ENCODE assay signal across 15 cellular contexts in genomic region chr3:31341130-31341529, GRCh38.
DNase-seq lines count a peak whose midpoint lies in the region; ATAC-seq and TF ChIP-seq lines count a peak whose summit lies in the region.
"Had no signal": no experiment of that assay in that cellular context is flagged by ENCODE, and none has a peak within 500 bp of the region (broad histone marks: within the 10 kb centered on the region; RNA-seq: fewer than 3 reads in every experiment).

No MANE protein-coding gene starts in this region.

- no peaks in the 10 kb centered on the region for H3K36me3 ChIP-seq in mammary epithelial cell (ENCODE audit: insufficient read depth, low read length)
- H3K36me3 ChIP-seq in WERI-Rb-1: no peaks in the 10 kb centered on the region

- POLR2A ChIA-PET in MCF 10A (lab: Yijun Ruan, JAX): interaction anchor here (0.6 kb wide), 1 partner anchor 191 kb away, joined by 3 read pairs; the partner anchor contains the start of gene STT3B

- H3K36me3 Mint-ChIP-seq in MCF 10A (ENCODE audit: insufficient read depth, unreplicated experiment): no peaks in the 10 kb centered on the region
- H3K36me3 Mint-ChIP-seq in activated CD8-positive, alpha-beta memory T cell treated with anti-CD3 and anti-CD28 coated beads, Interleukin-2, amount 10 ng/mL, durations not matched to agents 7 days and 5 days: no peaks in the 10 kb centered on the region
- H3K36me3 Mint-ChIP-seq: type B pancreatic cell had no signal

- H3K27ac Mint-ChIP-seq in MCF 10A (ENCODE audit: low read depth, unreplicated experiment): no peak overlapping the region
- no peak overlapping the region for H3K27ac Mint-ChIP-seq in activated CD8-positive, alpha-beta memory T cell treated with anti-CD3 and anti-CD28 coated beads, Interleukin-2, amount 10 ng/mL, durations not matched to agents 7 days and 5 days
- H3K27ac Mint-ChIP-seq: activated naive CD8-positive, alpha-beta T cell treated with anti-CD3 and anti-CD28 coated beads, Interleukin-2, amount 50 U/mL, for 24 hours had no signal

- no peak overlapping the region for H3K4me3 Mint-ChIP-seq in MCF 10A (ENCODE audit: unreplicated experiment)
- H3K4me3 Mint-ChIP-seq in activated CD8-positive, alpha-beta memory T cell treated with anti-CD3 and anti-CD28 coated beads, Interleukin-2, amount 10 ng/mL, durations not matched to agents 7 days and 5 days: no peak overlapping the region
- H3K4me3 Mint-ChIP-seq: activated naive CD8-positive, alpha-beta T cell treated with anti-CD3 and anti-CD28 coated beads, Interleukin-2, amount 50 U/mL, for 24 hours; type B pancreatic cell had no signal

- TF ChIP-seq CTCF in MCF 10A (IDR thresholded peaks at IDR 0.05; ENCODE audit: unreplicated experiment): no peak
- TF ChIP-seq CTCF in mammary epithelial cell (conservative IDR thresholded peaks at IDR 0.05 in 1 of 2, IDR thresholded peaks at IDR 0.05 in 1 of 2; ENCODE audit: extremely low read depth in 1 of 2, insufficient read depth in 1 of 2, low read depth in 1 of 2, low read length in 2 of 2): peak in 1 of 2 donors; percentile 22
- TF ChIP-seq CTCF in WERI-Rb-1 (IDR thresholded peaks at IDR 0.05; ENCODE audit: low read depth, low read length): peak; percentile 39; the same call in 1 of the 2 replicates

- H4K20me1 ChIP-seq in mammary epithelial cell (ENCODE audit: insufficient read depth, low read length): no peaks in the 10 kb centered on the region

- H3K27me3 ChIP-seq in mammary epithelial cell (ENCODE audit: insufficient read depth, low read length): no peaks in the 10 kb centered on the region
- no peaks in the 10 kb centered on the region for H3K27me3 ChIP-seq in WERI-Rb-1 (ENCODE audit: insufficient read depth, low read depth, severe bottlenecking)

- DNase-seq in MCF 10A (ENCODE audit: unreplicated experiment) (peak; percentile 17), mammary epithelial cell (no peak), WERI-Rb-1 (peak; percentile 21), islet precursor cell (peak; percentile 64)
- no peak for DNase-seq in activated CD8-positive, alpha-beta memory T cell treated with anti-CD3 and anti-CD28 coated beads, Interleukin-2, amount 10 ng/mL, durations not matched to agents 7 days and 5 days
- DNase-seq: activated naive CD8-positive, alpha-beta T cell treated with anti-CD3 and anti-CD28 coated beads, Interleukin-2, amount 50 U/mL, for 24 hours; cortex of kidney; left colon; MV-4-11; NCI-H226; RPMI8226 had no signal

- no peak overlapping the region for H2AFZ ChIP-seq in mammary epithelial cell (ENCODE audit: low read depth, low read length)

- no peaks in the 10 kb centered on the region for H3K4me1 ChIP-seq in mammary epithelial cell (ENCODE audit: insufficient read depth, low read length)

- no peak overlapping the region for H3K4me2 ChIP-seq in mammary epithelial cell (ENCODE audit: insufficient read depth, low read depth, low read length)

- peaks cover under 1% of the 10 kb centered on the region for H3K27me3 Mint-ChIP-seq in MCF 10A (ENCODE audit: insufficient read depth, unreplicated experiment)
- no peaks in the 10 kb centered on the region for H3K27me3 Mint-ChIP-seq in activated CD8-positive, alpha-beta memory T cell treated with anti-CD3 and anti-CD28 coated beads, Interleukin-2, amount 10 ng/mL, durations not matched to agents 7 days and 5 days
- H3K27me3 Mint-ChIP-seq: activated naive CD8-positive, alpha-beta T cell treated with anti-CD3 and anti-CD28 coated beads, Interleukin-2, amount 50 U/mL, for 24 hours; type B pancreatic cell had no signal

- H3K4me1 Mint-ChIP-seq in MCF 10A (ENCODE audit: insufficient read depth, unreplicated experiment): no peaks in the 10 kb centered on the region
- no peaks in the 10 kb centered on the region for H3K4me1 Mint-ChIP-seq in activated CD8-positive, alpha-beta memory T cell treated with anti-CD3 and anti-CD28 coated beads, Interleukin-2, amount 10 ng/mL, durations not matched to agents 7 days and 5 days
- H3K4me1 Mint-ChIP-seq: activated naive CD8-positive, alpha-beta T cell treated with anti-CD3 and anti-CD28 coated beads, Interleukin-2, amount 50 U/mL, for 24 hours had no signal

- no TSS peak for BruUV-seq in MCF 10A (replicated peaks; lab: Mats Ljungman, UMichigan)
- BruUV-seq in mammary epithelial cell (replicated peaks; lab: Mats Ljungman, UMichigan): no TSS peak

- dilution Hi-C loops in mammary epithelial cell (cut with HindIII; ENCODE audit: low sequenced_read_pairs): no loop called here

- intact Hi-C loops in MCF 10A (cut with micrococcal nuclease): no loop called here
- intact Hi-C loops in mammary epithelial cell (cut with micrococcal nuclease): loop anchor here (1.0 kb wide), 1 partner anchor 107 kb away; no protein-coding TSS in a partner anchor

- H3K27ac ChIP-seq in mammary epithelial cell (ENCODE audit: insufficient read depth, low read depth, low read length): no peak overlapping the region
- no peak overlapping the region for H3K27ac ChIP-seq in WERI-Rb-1

- in situ Hi-C loops in mammary epithelial cell (cut with MboI; ENCODE audit: low sequenced_read_pairs in 2 of 2): no loop called here

- WGBS in mammary epithelial cell (ENCODE audit: low coverage, missing lambda C conversion rate): 100% methylated on average over 1 of the region's 2 CpGs

- H3K9me3 Mint-ChIP-seq in MCF 10A (ENCODE audit: unreplicated experiment): peaks cover 8% of the 10 kb centered on the region
- peaks cover 7% of the 10 kb centered on the region for H3K9me3 Mint-ChIP-seq in activated CD8-positive, alpha-beta memory T cell treated with anti-CD3 and anti-CD28 coated beads, Interleukin-2, amount 10 ng/mL, durations not matched to agents 7 days and 5 days (ENCODE audit: low read depth)

- no peaks in the 10 kb centered on the region for H3K79me2 ChIP-seq in mammary epithelial cell (ENCODE audit: insufficient read depth, low read length)

- H3K9me3 ChIP-seq in mammary epithelial cell (replicated peaks; ENCODE audit: insufficient read depth, low read length) (no peaks in the 10 kb centered on the region), WERI-Rb-1 (ENCODE audit: severe bottlenecking) (no peaks in the 10 kb centered on the region)

- no peak overlapping the region for H3K4me3 ChIP-seq in mammary epithelial cell (replicated peaks in 1 of 3; ENCODE audit: insufficient read depth in 1 of 3, low read depth in 2 of 3, low read length in 3 of 3)
- H3K4me3 ChIP-seq in WERI-Rb-1 (ENCODE audit: low read depth, low read length): no peak overlapping the region

- CTCF ChIA-PET in MCF 10A (lab: Yijun Ruan, JAX): interaction anchor here (0.7 kb wide), 1 partner anchor 12 kb away, joined by 3 read pairs; no protein-coding TSS in a partner anchor
- CTCF ChIA-PET in mammary epithelial cell (lab: Charles Lee; ENCODE audit: low non-redundant PET): no interaction called here
- CTCF ChIA-PET in activated CD8-positive, alpha-beta memory T cell treated with anti-CD3 and anti-CD28 coated beads, Interleukin-2, amount 10 ng/mL, durations not matched to agents 7 days and 5 days (lab: Charles Lee): no interaction called here

- no peak for ATAC-seq in activated CD8-positive, alpha-beta memory T cell treated with anti-CD3 and anti-CD28 coated beads, Interleukin-2, amount 10 ng/mL, durations not matched to agents 7 days and 5 days
- ATAC-seq in GM21360 (IDR thresholded peaks at IDR 0.05; ENCODE audit: unreplicated experiment) (no peak), HG02981 (IDR thresholded peaks at IDR 0.05; ENCODE audit: unreplicated experiment) (no peak), GM21723 (IDR thresholded peaks at IDR 0.05; ENCODE audit: unreplicated experiment) (no peak)
- ATAC-seq: activated naive CD8-positive, alpha-beta T cell treated with anti-CD3 and anti-CD28 coated beads, Interleukin-2, amount 50 U/mL, for 24 hours; left colon had no signal

- no peak overlapping the region for H3K9ac ChIP-seq in mammary epithelial cell (ENCODE audit: insufficient read depth, low read length)

Comparison
In these comparisons a context has a peak if more than half of its experiments do, and no peak if none do; other contexts are left out.
1. DNase-seq: peak in MCF 10A (single experiment), WERI-Rb-1 (single experiment) and islet precursor cell (single experiment); none in mammary epithelial cell (single experiment) and activated CD8-positive, alpha-beta memory T cell treated with anti-CD3 and anti-CD28 coated beads, Interleukin-2, amount 10 ng/mL, durations not matched to agents 7 days and 5 days (single experiment).